In the genomic region with DNA sequence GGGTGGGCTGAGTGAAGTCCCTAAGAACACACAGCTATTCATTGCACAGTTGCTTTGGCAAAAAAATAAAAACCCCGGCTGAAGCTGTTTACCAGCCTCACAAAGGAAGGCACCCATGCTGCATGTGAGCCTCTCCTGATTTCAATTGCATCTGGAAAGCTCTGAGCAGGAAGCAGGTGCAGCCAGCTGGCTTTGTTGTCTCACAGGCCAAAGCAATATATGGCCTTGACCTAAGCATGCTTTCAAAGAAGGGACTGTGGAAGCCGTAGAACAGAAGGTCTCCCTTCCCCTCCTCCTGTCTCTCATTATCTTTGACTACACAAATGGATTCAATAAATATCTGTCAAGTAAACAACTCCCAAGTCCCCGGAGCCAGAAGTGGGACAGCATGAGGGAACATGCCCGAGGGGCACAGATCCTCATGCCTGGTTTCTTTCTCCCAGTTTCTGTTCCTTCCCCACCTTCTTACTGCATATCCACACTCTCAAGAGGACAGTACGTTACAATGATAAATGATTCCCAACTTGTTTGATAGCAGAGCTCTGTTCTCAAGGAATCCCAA, we compare ENCODE assay signal across 19 cellular contexts. TPM values are rescaled to one million over a fixed set of nuclear protein-coding genes. Genes with fewer than 3 reads are reported as not detected.
DNase-seq lines count a peak whose midpoint lies in the region; ATAC-seq and TF ChIP-seq lines count a peak whose summit lies in the region.
"Had no signal": no experiment of that assay in that cellular context is flagged by ENCODE, and none has a peak within 500 bp of the region (broad histone marks: within the 10 kb centered on the region; RNA-seq: fewer than 3 reads in every experiment).

No MANE protein-coding gene starts in this region.

- peaks cover 18% of the 10 kb centered on the region for H3K4me1 ChIP-seq in ovary (ENCODE audit: insufficient read depth)
- H3K4me1 ChIP-seq: esophagus muscularis mucosa had no signal

- DNase-seq in DMS79 treated with DMSO at 0.1 percent for 48 hours (lab: John Stamatoyannopoulos, UW), result peak; percentile 79
- DNase-seq in NCI-H1930 (lab: John Stamatoyannopoulos, UW), result peak; percentile 27 to 51
- peak; percentile 97 for DNase-seq in NCI-H510A treated with DMSO at 0.1 percent for 48 hours (lab: John Stamatoyannopoulos, UW)
- peak; percentile 70 to 81 (median 77) for DNase-seq in ovary
- DNase-seq in OCI-M2 (lab: John Stamatoyannopoulos, UW; ENCODE audit: unreplicated experiment), result no peak
- no peak for DNase-seq in SW 1271 (lab: John Stamatoyannopoulos, UW)
- DNase-seq: activated CD8-positive, alpha-beta memory T cell treated with anti-CD3 and anti-CD28 coated beads, Interleukin-2, amount 50 U/mL, for 4 hours; activated naive CD4-positive, alpha-beta T cell treated with anti-CD3 and anti-CD28 coated beads, Interleukin-2, amount 50 U/mL, for 16 hours; brain microvascular endothelial cell; KBM-7; NCI-H187 treated with DMSO at 0.1 percent for 48 hours had no signal

- H3K4me3 ChIP-seq in ovary, result no peak overlapping the region
- H3K4me3 ChIP-seq: esophagus muscularis mucosa had no signal

- no peaks in the 10 kb centered on the region for H3K36me3 ChIP-seq in ovary
- H3K36me3 ChIP-seq: brain microvascular endothelial cell, esophagus muscularis mucosa had no signal

- TF ChIP-seq POLR2A in ovary (IDR thresholded peaks at IDR 0.05), result no peak

- TF ChIP-seq CTCF in ovary (IDR thresholded peaks at IDR 0.05), result no peak

- 1 to 6% (median 2%) methylated on average over 5 of the region's 5 CpGs for WGBS in ovary, 3 donors

- intact Hi-C loops in ovary (cut with DNase I), result no loop called here

- no peaks in the 10 kb centered on the region for H3K9me3 ChIP-seq in ovary
- H3K9me3 ChIP-seq: esophagus muscularis mucosa had no signal

- H3K27ac ChIP-seq in ovary, result peak overlapping the region in 1 of 2 donors; percentile 55
- H3K27ac ChIP-seq: brain microvascular endothelial cell, esophagus muscularis mucosa had no signal

- ATAC-seq in HG02885 (IDR thresholded peaks at IDR 0.05; ENCODE audit: poor library complexity, unreplicated experiment) (no peak), HG03378 (IDR thresholded peaks at IDR 0.05; ENCODE audit: unreplicated experiment) (no peak)
- ATAC-seq: activated CD4-positive, CD25-positive, alpha-beta regulatory T cell treated with anti-CD3 and anti-CD28 coated beads, Interleukin-2, amount 50 U/mL, for 24 hours; Panc1 had no signal

- no peak for TF ChIP-seq EP300 in ovary (IDR thresholded peaks at IDR 0.05)

- H3K27me3 ChIP-seq in ovary, result no peaks in the 10 kb centered on the region
- H3K27me3 ChIP-seq: brain microvascular endothelial cell, esophagus muscularis mucosa had no signal

RNA-seq across cellular contexts. Expression of gene PCSK2, which starts 57.2 kb away (rescaled TPM):
- 10 to 100 TPM in 4 of 7 donors, 1 to 10 TPM in 3; 3.0 to 27.8 (median 11.1) TPM for total RNA-seq in ovary
- polyA plus RNA-seq in ovary, result 1 to 10 TPM; 5.4 to 6.7 TPM
- total RNA-seq: dermis microvascular lymphatic vessel endothelial cell, G401 had no signal
- polyA plus RNA-seq: BJ had no signal

Comparison
In these comparisons a context has a peak if more than half of its experiments do, and no peak if none do; other contexts are left out.
1. DNase-seq: peak in DMS79 treated with DMSO at 0.1 percent for 48 hours (single experiment), NCI-H1930 (2 of 2), NCI-H510A treated with DMSO at 0.1 percent for 48 hours (single experiment) and ovary (5 of 5); none in OCI-M2 (single experiment) and SW 1271 (0 of 2).